Comparison of ENCODE assay signal across 7 cellular contexts in genomic region chrX:136250191-136251041, GRCh38. TPM values are rescaled to one million over a fixed set of nuclear protein-coding genes. Genes with fewer than 3 reads are reported as not detected.
DNase-seq lines count a peak whose midpoint lies in the region; ATAC-seq, FAIRE-seq and TF ChIP-seq lines count a peak whose summit lies in the region.

No MANE protein-coding gene starts in this region.

- H3K4me2 ChIP-seq in K562 (ENCODE audit: insufficient read depth, low read length): peak overlapping the region; percentile 85
- H3K4me2 ChIP-seq in keratinocyte (ENCODE audit: control insufficient read depth, extremely low read depth, insufficient read depth, low read depth, low read length): peak overlapping the region; percentile 68

- no peaks in the 10 kb centered on the region for H3K27me3 ChIP-seq in K562 (ENCODE audit: control insufficient read depth in 2 of 2, insufficient read depth in 2 of 2, low read length in 2 of 2)
- H3K27me3 ChIP-seq in keratinocyte (ENCODE audit: control insufficient read depth, extremely low read depth, insufficient read depth, low read length): no peaks in the 10 kb centered on the region

- H3K4me1 ChIP-seq in K562 (replicated peaks in 1 of 2; ENCODE audit: control insufficient read depth in 2 of 2, insufficient read depth in 2 of 2, low read length in 2 of 2) (peaks cover 0 to 7% of the 10 kb centered on the region in 2 experiments; a peak in 3 of 5 replicates), keratinocyte (ENCODE audit: control insufficient read depth, extremely low read depth, insufficient read depth, low read length) (peaks cover 3% of the 10 kb centered on the region)

- H2AFZ ChIP-seq in K562 (ENCODE audit: low read depth, low read length): peak overlapping the region; percentile 85
- H2AFZ ChIP-seq in keratinocyte (ENCODE audit: control insufficient read depth, low read length): peak overlapping the region; percentile 36

- no peak for TF ChIP-seq EP300 in K562 (IDR thresholded peaks at IDR 0.05; ENCODE audit: low read length)

- DNase-seq in SK-N-MC (ENCODE audit: low read depth, low spot score) (no peak), K562 (ENCODE audit: extremely low read depth in 1 of 4, low spot score in 3 of 4) (peak in 2 of 4 experiments; percentile 27 to 30), keratinocyte (ENCODE audit: low read depth, low spot score) (no peak), HTR-8/SVneo (ENCODE audit: insufficient read length, low spot score) (no peak)
- DNase-seq in stimulated activated CD4-positive, alpha-beta T cell treated with anti-CD3 and anti-CD28 coated beads, Interleukin-2, amount 100 ng/mL, for 48 hours: peak; percentile 13 to 19

- FAIRE-seq in K562 (lab: Jason Lieb, UNC) (peak; percentile 44), keratinocyte (lab: Jason Lieb, UNC) (no peak), HTR-8/SVneo (lab: Jason Lieb, UNC) (no peak)

- intact Hi-C loops in K562 (cut with micrococcal nuclease): no loop called here

- in situ Hi-C loops in K562 (cut with MboI): no loop called here

- H3K36me3 ChIP-seq in SK-N-MC (ENCODE audit: insufficient read depth, low read length) (no peaks in the 10 kb centered on the region), K562 (ENCODE audit: control insufficient read depth, insufficient read depth, low read length) (no peaks in the 10 kb centered on the region), keratinocyte (ENCODE audit: control insufficient read depth in 2 of 2, extremely low read depth in 1 of 2, insufficient read depth in 2 of 2, low read length in 2 of 2) (no peaks in the 10 kb centered on the region)

- WGBS in K562 (ENCODE audit: insufficient coverage, low coverage, missing lambda C conversion rate): 4% methylated on average over 16 of the region's 53 CpGs

- H3K27ac ChIP-seq in SK-N-MC: no peak overlapping the region
- H3K27ac ChIP-seq in K562 (ENCODE audit: extremely low read depth, low read depth, low read length): peak overlapping the region; percentile 60; the same call in 1 of the 3 replicates
- peak overlapping the region; percentile 49 for H3K27ac ChIP-seq in keratinocyte (ENCODE audit: control insufficient read depth, insufficient read depth, low read length)

- TF ChIP-seq CTCF in K562 (IDR thresholded peaks at IDR 0.05 in 2 of 3, conservative IDR thresholded peaks at IDR 0.05 in 1 of 3; ENCODE audit: insufficient read depth in 2 of 3, low read depth in 1 of 3, low read length in 3 of 3) (no peak), keratinocyte (optimal IDR thresholded peaks at IDR 0.05 in 1 of 3, IDR thresholded peaks at IDR 0.05 in 1 of 3, conservative IDR thresholded peaks at IDR 0.05 in 1 of 3; ENCODE audit: extremely low read depth in 1 of 3, insufficient read depth in 2 of 3, low read length in 3 of 3) (no peak)

- CTCF ChIA-PET in K562 (lab: Yijun Ruan, JAX; ENCODE audit: low intra/inter-chr PET ratio): no interaction called here

- peak overlapping the region; percentile 81 for H3K4me3 ChIP-seq in SK-N-MC
- H3K4me3 ChIP-seq in K562: peak overlapping the region; percentile 77
- H3K4me3 ChIP-seq in keratinocyte (ENCODE audit: control insufficient read depth in 2 of 3, extremely low read depth in 1 of 3, insufficient read depth in 2 of 3, low read depth in 1 of 3, low read length in 3 of 3): peak overlapping the region; percentile 62 to 72 (median 65)

- BruUV-seq in K562 (replicated peaks; lab: Mats Ljungman, UMichigan): no TSS peak

- ATAC-seq in GM18870 (IDR thresholded peaks at IDR 0.05; ENCODE audit: unreplicated experiment) (peak; percentile 26), HG02884 (IDR thresholded peaks at IDR 0.05; ENCODE audit: unreplicated experiment) (peak; percentile 32), K562 (peak; percentile 79)

- no peaks in the 10 kb centered on the region for H3K9me3 ChIP-seq in SK-N-MC (ENCODE audit: low read depth, low read length)
- no peaks in the 10 kb centered on the region for H3K9me3 ChIP-seq in K562 (replicated peaks; ENCODE audit: control insufficient read depth, insufficient read depth, low read depth, low read length)
- H3K9me3 ChIP-seq in keratinocyte (ENCODE audit: control insufficient read depth, low read depth, low read length): no peaks in the 10 kb centered on the region

- H3K9ac ChIP-seq in SK-N-MC (ENCODE audit: insufficient read length) (peak overlapping the region; percentile 62), K562 (ENCODE audit: insufficient read depth in 1 of 2, low read depth in 2 of 2, low read length in 2 of 2) (peak overlapping the region; percentile 57 to 92), keratinocyte (ENCODE audit: control insufficient read depth, extremely low read depth, insufficient read depth, low read length) (peak overlapping the region; percentile 70)

- H3K9me1 ChIP-seq in K562 (ENCODE audit: control insufficient read depth, insufficient read depth, low read length): no peaks in the 10 kb centered on the region
- no peaks in the 10 kb centered on the region for H3K9me1 ChIP-seq in keratinocyte (ENCODE audit: control insufficient read depth, extremely low read depth, insufficient read depth, low read length)

- POLR2A ChIA-PET in K562 (lab: Yijun Ruan, JAX): interaction anchor here (0.7 kb wide), 1 partner anchor 26 kb away, joined by 3 read pairs; no protein-coding TSS in a partner anchor

- dilution Hi-C loops in keratinocyte (cut with MboI; ENCODE audit: extremely low pct_ligation_motif_present, low sequenced_read_pairs): no loop called here

- H3K79me2 ChIP-seq in K562 (ENCODE audit: control insufficient read depth, insufficient read depth, low read length): peaks cover 8% of the 10 kb centered on the region
- peaks cover 2% of the 10 kb centered on the region for H3K79me2 ChIP-seq in keratinocyte (ENCODE audit: control insufficient read depth, insufficient read depth, low read length)

- H4K20me1 ChIP-seq in K562 (replicated peaks; ENCODE audit: control insufficient read depth, insufficient read depth, low read length) (no peaks in the 10 kb centered on the region), keratinocyte (ENCODE audit: control insufficient read depth, extremely low read depth, insufficient read depth, low read length) (no peaks in the 10 kb centered on the region)

- TF ChIP-seq RAD21 in K562 (CRISPR knock-in tag; conservative IDR thresholded peaks at IDR 0.05 in 1 of 2, IDR thresholded peaks at IDR 0.05 in 1 of 2): no peak

- TF ChIP-seq POLR2A in K562 (conservative IDR thresholded peaks at IDR 0.05): no peak

RNA-seq across cellular contexts. Expression of gene MAP7D3, which starts 0.8 kb away (rescaled TPM):
- total RNA-seq in K562 (2011; cell fraction: chromatin; rRNA removed; ENCODE audit: low replicate concordance): 6.7 and 33.1 TPM in 2 replicates
- total RNA-seq in K562 (2011; cell fraction: nucleolus; rRNA removed): 4.7 and 5.2 TPM in 2 replicates
- 10.0 and 14.1 TPM in 2 replicates for total RNA-seq in K562 (2011; cell fraction: nucleoplasm; rRNA removed)
- total RNA-seq in K562 (2014; rRNA removed) (23.0 and 27.7 TPM in 2 replicates), K562 (2014; rRNA removed; fragmentation: Illumina TruSeq; extraction: Trizol) (19.6 and 20.9 TPM in 2 replicates), K562 (2015; rRNA removed; fragmentation: Illumina TruSeq; extraction: Trizol) (22.0 TPM in 2 replicates), K562 (2021) (12.6 and 13.3 TPM in 2 replicates)
- polyA plus RNA-seq in K562 (2011; rRNA removed) (6.9 and 13.2 TPM in 2 replicates), K562 (2014; fragmentation: Illumina TruSeq; extraction: Trizol) (15.7 and 20.2 TPM in 2 replicates), K562 (2014; fragmentation: Nextera tagmentation; extraction: Ambion mirVana) (1 to 10 TPM; 9.4 to 9.9 TPM), K562 (2014; rRNA removed) (14.0 and 20.0 TPM in 2 replicates), keratinocyte (9.7 to 13.6 TPM (median 12.5 TPM) in 3 replicates)
- 3.1 and 4.2 TPM in 2 replicates for polyA plus RNA-seq in K562 (2011; cell fraction: cytosol; rRNA removed)
- 7.7 and 12.7 TPM in 2 replicates for polyA plus RNA-seq in K562 (2011; cell fraction: nucleus; rRNA removed)
- 8.8 and 13.2 TPM in 2 replicates for polyA plus RNA-seq in K562 (2012)
- polyA minus RNA-seq in K562 (2011; rRNA and poly(A)+ RNA removed): 6.6 and 13.2 TPM in 2 replicates
- polyA minus RNA-seq in K562 (2011; cell fraction: cytosol; rRNA and poly(A)+ RNA removed): 4.6 and 8.1 TPM in 2 replicates
- polyA minus RNA-seq in K562 (2011; cell fraction: nucleus; rRNA and poly(A)+ RNA removed): 7.5 and 8.6 TPM in 2 replicates
- 56.2 TPM for polyA plus RNA-seq in keratinocyte (2011; ENCODE audit: low read depth)
- 8.8 and 12.8 TPM in 2 replicates for polyA plus RNA-seq in keratinocyte (2011; cell fraction: cytosol; rRNA removed)
- polyA plus RNA-seq in keratinocyte (2011; cell fraction: nucleus; rRNA removed): 15.7 and 18.2 TPM in 2 replicates
- polyA plus RNA-seq in keratinocyte (2012; ENCODE audit: low replicate concordance): 6.7 and 16.9 TPM in 2 replicates
- 7.0 to 14.6 TPM (median 10.3 TPM) in 3 replicates for polyA minus RNA-seq in keratinocyte
- polyA minus RNA-seq in keratinocyte (2011; cell fraction: cytosol; rRNA and poly(A)+ RNA removed): 13.6 TPM
- 6.8 and 13.3 TPM in 2 replicates for polyA minus RNA-seq in keratinocyte (2011; cell fraction: nucleus; rRNA and poly(A)+ RNA removed)

RNA-seq across cellular contexts. Expression of gene ADGRG4, which starts 50.3 kb away (rescaled TPM):
- total RNA-seq in K562 (2011; cell fraction: chromatin; rRNA removed; ENCODE audit: low replicate concordance): not detected in 2 replicates
- not detected in 2 replicates for total RNA-seq in K562 (2011; cell fraction: nucleolus; rRNA removed)
- not detected in 2 replicates for total RNA-seq in K562 (2011; cell fraction: nucleoplasm; rRNA removed)
- total RNA-seq in K562 (2014; rRNA removed): not detected in 2 replicates
- total RNA-seq in K562 (2014; rRNA removed; fragmentation: Illumina TruSeq; extraction: Trizol): not detected in 2 replicates
- total RNA-seq in K562 (2015; rRNA removed; fragmentation: Illumina TruSeq; extraction: Trizol): not detected in 2 replicates
- not detected in 2 replicates for total RNA-seq in K562 (2021)
- not detected in 2 replicates for polyA plus RNA-seq in K562 (2011; rRNA removed)
- polyA plus RNA-seq in K562 (2011; cell fraction: cytosol; rRNA removed): not detected in 2 replicates
- not detected in 2 replicates for polyA plus RNA-seq in K562 (2011; cell fraction: nucleus; rRNA removed)
- polyA plus RNA-seq in K562 (2012): not detected in 2 replicates
- not detected in 2 replicates for polyA plus RNA-seq in K562 (2014; fragmentation: Illumina TruSeq; extraction: Trizol)
- polyA plus RNA-seq in K562 (2014; fragmentation: Nextera tagmentation; extraction: Ambion mirVana): not detected
- not detected in 2 replicates for polyA plus RNA-seq in K562 (2014; rRNA removed)
- polyA minus RNA-seq in K562 (2011; rRNA and poly(A)+ RNA removed): not detected in 2 replicates
- not detected in 2 replicates for polyA minus RNA-seq in K562 (2011; cell fraction: cytosol; rRNA and poly(A)+ RNA removed)
- polyA minus RNA-seq in K562 (2011; cell fraction: nucleus; rRNA and poly(A)+ RNA removed): not detected in 2 replicates
- polyA plus RNA-seq in keratinocyte: not detected in 3 replicates
- polyA plus RNA-seq in keratinocyte (2011; ENCODE audit: low read depth): not detected
- not detected in 2 replicates for polyA plus RNA-seq in keratinocyte (2011; cell fraction: cytosol; rRNA removed)
- not detected in 2 replicates for polyA plus RNA-seq in keratinocyte (2011; cell fraction: nucleus; rRNA removed)
- polyA plus RNA-seq in keratinocyte (2012; ENCODE audit: low replicate concordance): not detected in 2 replicates
- not detected in 3 replicates for polyA minus RNA-seq in keratinocyte
- not detected for polyA minus RNA-seq in keratinocyte (2011; cell fraction: cytosol; rRNA and poly(A)+ RNA removed)
- not detected in 2 replicates for polyA minus RNA-seq in keratinocyte (2011; cell fraction: nucleus; rRNA and poly(A)+ RNA removed)

Comparison
In these comparisons a context has a peak if more than half of its experiments do, and no peak if none do; other contexts are left out.
1. ATAC-seq: peak in every context shown above with its lines; median percentile 79 in K562; 32 in HG02884; 26 in GM18870.
2. DNase-seq: peak in stimulated activated CD4-positive, alpha-beta T cell treated with anti-CD3 and anti-CD28 coated beads, Interleukin-2, amount 100 ng/mL, for 48 hours (2 of 2); none in SK-N-MC (single experiment), keratinocyte (single experiment) and HTR-8/SVneo (single experiment).
3. Peak in every context shown above with its lines, with median percentiles within 50 percentile points of each other: H3K4me3 ChIP-seq and H3K9ac ChIP-seq.